In the genomic region with DNA sequence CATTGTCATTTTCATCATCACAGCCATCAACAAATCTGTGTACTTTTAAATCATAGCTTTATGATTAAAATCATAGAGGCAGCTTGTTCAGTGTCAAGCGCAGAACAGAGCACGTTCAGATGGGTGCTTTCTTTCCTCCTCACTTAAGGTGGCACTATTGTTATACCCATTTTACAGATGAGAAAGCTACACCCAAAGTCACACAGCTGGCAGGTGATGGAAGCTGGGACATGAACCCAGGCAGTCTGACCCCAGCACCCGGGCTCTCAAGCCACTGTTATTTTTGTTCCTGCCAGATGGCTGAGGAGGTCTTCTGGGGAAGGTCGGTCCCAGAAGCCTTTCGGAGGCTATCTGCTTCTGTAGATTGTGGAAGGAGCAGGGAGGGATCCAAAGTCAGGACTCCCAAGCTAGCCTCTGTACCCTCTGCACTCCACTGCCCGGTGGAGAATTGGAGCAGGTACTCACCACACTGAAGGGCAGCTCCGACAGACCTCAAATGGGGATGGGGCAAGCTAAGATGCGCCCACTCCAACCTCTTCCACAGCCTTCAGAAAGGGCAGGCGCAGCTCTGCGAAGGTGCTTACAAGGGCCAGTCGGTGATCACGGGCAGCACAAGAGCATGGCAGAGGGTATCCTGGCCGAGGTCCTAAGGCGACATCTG, we compare ENCODE assay signal across 8 cellular contexts. TPM values are rescaled to one million over a fixed set of nuclear protein-coding genes. Genes with fewer than 3 reads are reported as not detected.
DNase-seq lines count a peak whose midpoint lies in the region; ATAC-seq and TF ChIP-seq lines count a peak whose summit lies in the region.

No MANE protein-coding gene starts in this region.

- no peak for ATAC-seq in GM21526 (IDR thresholded peaks at IDR 0.05; ENCODE audit: low FRiP score, unreplicated experiment)

- H3K27me3 ChIP-seq in BE2C (no peaks in the 10 kb centered on the region), iPS-15b (ENCODE audit: control insufficient read depth, insufficient read depth, low read length) (peaks cover 3% of the 10 kb centered on the region)

- H3K4me3 ChIP-seq in BE2C (ENCODE audit: low read depth, low read length): peak overlapping the region; percentile 71
- H3K4me3 ChIP-seq in HFF-Myc (replicated peaks; ENCODE audit: low read depth, low read length): peak overlapping the region; percentile 86
- peak overlapping the region; percentile 95 for H3K4me3 ChIP-seq in iPS-15b (ENCODE audit: low read depth, low read length)

- H3K4me3 Mint-ChIP-seq in activated naive CD8-positive, alpha-beta T cell treated with anti-CD3 and anti-CD28 coated beads for 36 hours: peak overlapping the region; percentile 79

- DNase-seq in BE2C (no peak), HFF-Myc (ENCODE audit: extremely low read depth, low read depth) (no peak), NCI-H2107 (lab: John Stamatoyannopoulos, UW) (no peak)
- DNase-seq in activated naive CD8-positive, alpha-beta T cell treated with anti-CD3 and anti-CD28 coated beads for 36 hours: no peak
- peak; percentile 8 for DNase-seq in stimulated activated CD8-positive, alpha-beta memory T cell treated with anti-CD3 and anti-CD28 coated beads, Interleukin-12 subunit alpha, Interleukin-12 subunit beta, amount 100 ng/mL, for 1 hour (ENCODE audit: low read depth)
- DNase-seq in stimulated activated CD4-positive, alpha-beta T cell treated with anti-CD3 and anti-CD28 coated beads, Interleukin-4, amount 100 ng/mL, for 1 hour: no peak

- H3K36me3 ChIP-seq in BE2C (no peaks in the 10 kb centered on the region), iPS-15b (ENCODE audit: control insufficient read depth, insufficient read depth, low read length) (no peaks in the 10 kb centered on the region)

- peak overlapping the region; percentile 90 for H3K9ac ChIP-seq in iPS-15b (ENCODE audit: low read depth, low read length)

- no peaks in the 10 kb centered on the region for H3K36me3 Mint-ChIP-seq in activated naive CD8-positive, alpha-beta T cell treated with anti-CD3 and anti-CD28 coated beads for 36 hours

- H3K27me3 Mint-ChIP-seq in activated naive CD8-positive, alpha-beta T cell treated with anti-CD3 and anti-CD28 coated beads for 36 hours: no peaks in the 10 kb centered on the region

- H3K4me1 Mint-ChIP-seq in activated naive CD8-positive, alpha-beta T cell treated with anti-CD3 and anti-CD28 coated beads for 36 hours: peaks cover 18% of the 10 kb centered on the region

- H3K4me1 ChIP-seq in BE2C: peaks cover 5% of the 10 kb centered on the region
- peaks cover 10% of the 10 kb centered on the region for H3K4me1 ChIP-seq in iPS-15b (ENCODE audit: control insufficient read depth, insufficient read depth, low read length)

- H3K9me3 Mint-ChIP-seq in activated naive CD8-positive, alpha-beta T cell treated with anti-CD3 and anti-CD28 coated beads for 36 hours: no peaks in the 10 kb centered on the region

- TF ChIP-seq CTCF in BE2C (IDR thresholded peaks at IDR 0.05; ENCODE audit: low read depth, low read length): no peak
- no peak for TF ChIP-seq CTCF in HFF-Myc (IDR thresholded peaks at IDR 0.05; ENCODE audit: low read depth, low read length, missing control alignments)

- no peak overlapping the region for H3K27ac Mint-ChIP-seq in activated naive CD8-positive, alpha-beta T cell treated with anti-CD3 and anti-CD28 coated beads for 36 hours

- H3K9me3 ChIP-seq in BE2C (no peaks in the 10 kb centered on the region), iPS-15b (ENCODE audit: control insufficient read depth, insufficient read depth, low read length) (no peaks in the 10 kb centered on the region)

RNA-seq across cellular contexts. Expression of gene AVPI1, which starts 0.6 kb away (rescaled TPM):
- 10.0 TPM for polyA plus RNA-seq in BE2C (2012; ENCODE audit: insufficient read depth, insufficient read length, low read depth)
- 1 to 10 TPM; 3.1 to 3.2 TPM for total RNA-seq in activated naive CD8-positive, alpha-beta T cell treated with anti-CD3 and anti-CD28 coated beads for 36 hours

RNA-seq across cellular contexts. Expression of gene MARVELD1, which starts 27.1 kb away (rescaled TPM):
- 37.4 TPM for polyA plus RNA-seq in BE2C (2012; ENCODE audit: insufficient read depth, insufficient read length, low read depth)
- total RNA-seq in activated naive CD8-positive, alpha-beta T cell treated with anti-CD3 and anti-CD28 coated beads for 36 hours: 1 to 10 TPM; 4.1 to 5.5 TPM

RNA-seq across cellular contexts. Expression of gene PI4K2A, which starts 46.0 kb away (rescaled TPM):
- polyA plus RNA-seq in BE2C (2012; ENCODE audit: insufficient read depth, insufficient read length, low read depth): 25.7 TPM
- total RNA-seq in activated naive CD8-positive, alpha-beta T cell treated with anti-CD3 and anti-CD28 coated beads for 36 hours: 10 to 100 TPM; 10.8 to 11.7 TPM

RNA-seq across cellular contexts. Expression of gene ZFYVE27, which starts 50.5 kb away (rescaled TPM):
- polyA plus RNA-seq in BE2C (2012; ENCODE audit: insufficient read depth, insufficient read length, low read depth): 42.3 TPM
- total RNA-seq in activated naive CD8-positive, alpha-beta T cell treated with anti-CD3 and anti-CD28 coated beads for 36 hours: 10 to 100 TPM; 20.9 to 22.8 TPM

RNA-seq across cellular contexts. Expression of gene MORN4, which starts 53.1 kb away (rescaled TPM):
- 15.5 TPM for polyA plus RNA-seq in BE2C (2012; ENCODE audit: insufficient read depth, insufficient read length, low read depth)
- 1 to 10 TPM; 3.0 to 3.4 TPM for total RNA-seq in activated naive CD8-positive, alpha-beta T cell treated with anti-CD3 and anti-CD28 coated beads for 36 hours
